ENCODE assay signal across 17 cellular contexts in genomic region chr3:190371152-190371551, GRCh38. TPM values are rescaled to one million over a fixed set of nuclear protein-coding genes. Genes with fewer than 3 reads are reported as not detected.
A peak's percentile ranks its signal among the peaks of the same experiment; 100 is the strongest.
DNase-seq lines count a peak whose midpoint lies in the region; ATAC-seq and TF ChIP-seq lines count a peak whose summit lies in the region.
"Had no signal": no experiment of that assay in that cellular context is flagged by ENCODE, and none has a peak within 500 bp of the region (broad histone marks: within the 10 kb centered on the region; RNA-seq: fewer than 3 reads in every experiment).

No MANE protein-coding gene starts in this region.

- CTCF ChIA-PET in IMR-90 (lab: Yijun Ruan, JAX) (interaction anchor here (1.5 kb wide), 1 partner anchor 48 kb away, joined by 3 read pairs; no protein-coding TSS in a partner anchor), mammary epithelial cell (lab: Charles Lee; ENCODE audit: low non-redundant PET) (no interaction called here)

- dilution Hi-C loops in IMR-90 (cut with HindIII; ENCODE audit: low sequenced_read_pairs, unreplicated experiment), result no loop called here
- dilution Hi-C loops in mammary epithelial cell (cut with HindIII; ENCODE audit: low sequenced_read_pairs), result no loop called here

- no CpG with 5 or more reads among the region's 2 CpGs for WGBS in IMR-90 (ENCODE audit: extremely low coverage in 2 of 2, insufficient read length in 1 of 2), 2 experiments
- 41% methylated on average over 2 of the region's 2 CpGs for WGBS in mammary epithelial cell (ENCODE audit: low coverage, missing lambda C conversion rate)

- H3K4me3 Mint-ChIP-seq in naive thymus-derived CD8-positive, alpha-beta T cell, result no peak overlapping the region
- H3K4me3 Mint-ChIP-seq: CD4-positive, alpha-beta memory T cell had no signal

- ATAC-seq in IMR-90 (ENCODE audit: low read depth) (no peak), esophagus mucosa (peak; percentile 59), HG02884 (IDR thresholded peaks at IDR 0.05; ENCODE audit: unreplicated experiment) (no peak), HG03135 (IDR thresholded peaks at IDR 0.05; ENCODE audit: unreplicated experiment) (no peak)
- no peak for ATAC-seq in naive thymus-derived CD8-positive, alpha-beta T cell
- ATAC-seq: A549, HCT116 had no signal

- H3K4ac ChIP-seq in IMR-90 (ENCODE audit: low read depth, low read length), result no peak overlapping the region

- in situ Hi-C loops in IMR-90 (cut with MboI; ENCODE audit: low sequenced_read_pairs) (no loop called here), mammary epithelial cell (cut with MboI; ENCODE audit: low sequenced_read_pairs in 2 of 2) (no loop called here)

- H3K4me1 Mint-ChIP-seq in naive thymus-derived CD8-positive, alpha-beta T cell, result no peaks in the 10 kb centered on the region
- H3K4me1 Mint-ChIP-seq: CD4-positive, alpha-beta memory T cell had no signal

- no peaks in the 10 kb centered on the region for H3K36me3 Mint-ChIP-seq in naive thymus-derived CD8-positive, alpha-beta T cell
- H3K36me3 Mint-ChIP-seq: CD4-positive, alpha-beta memory T cell had no signal

- H2AK5ac ChIP-seq in IMR-90 (ENCODE audit: low read depth, low read length), result no peak overlapping the region

- no peak overlapping the region for H4K8ac ChIP-seq in IMR-90 (ENCODE audit: low read depth in 2 of 2, low read length in 2 of 2)

- no peak overlapping the region for H4K5ac ChIP-seq in IMR-90 (ENCODE audit: low read depth, low read length)

- H3K79me2 ChIP-seq in mammary epithelial cell (ENCODE audit: insufficient read depth, low read length), result no peaks in the 10 kb centered on the region

- peak; percentile 37 for DNase-seq in IMR-90
- peak; percentile 68 for DNase-seq in mammary epithelial cell
- no peak for DNase-seq in stimulated activated naive CD4-positive, alpha-beta T cell (lab: John Stamatoyannopoulos, UW)
- no peak for DNase-seq in naive thymus-derived CD8-positive, alpha-beta T cell
- DNase-seq: BE2C; CD4-positive, alpha-beta memory T cell; DMS153; DMS79 treated with DMSO at 0.1 percent for 48 hours; EL; GDM1 had no signal

- H3K9ac ChIP-seq in IMR-90 (ENCODE audit: low read depth, low read length) (no peak overlapping the region), mammary epithelial cell (ENCODE audit: insufficient read depth, low read length) (no peak overlapping the region)

- no peaks in the 10 kb centered on the region for H3K9me3 Mint-ChIP-seq in naive thymus-derived CD8-positive, alpha-beta T cell
- H3K9me3 Mint-ChIP-seq: CD4-positive, alpha-beta memory T cell had no signal

- no peak overlapping the region for H2BK15ac ChIP-seq in IMR-90 (ENCODE audit: low read depth, low read length)

- TF ChIP-seq POLR2A in IMR-90 (IDR thresholded peaks at IDR 0.05; ENCODE audit: low read depth, low read length), result no peak

- no peak overlapping the region for H2AFZ ChIP-seq in IMR-90 (replicated peaks; ENCODE audit: low read length, poor library complexity)
- no peak overlapping the region for H2AFZ ChIP-seq in mammary epithelial cell (ENCODE audit: low read depth, low read length)

- intact Hi-C loops in IMR-90 (cut with micrococcal nuclease), result no loop called here
- intact Hi-C loops in mammary epithelial cell (cut with micrococcal nuclease), result no loop called here

- peaks cover 0 to 7% (median 3%) of the 10 kb centered on the region in 5 donors for H3K27me3 Mint-ChIP-seq in naive thymus-derived CD8-positive, alpha-beta T cell

- H3K4me3 ChIP-seq in IMR-90 (ENCODE audit: insufficient read depth, low read depth, low read length), result no peak overlapping the region
- H3K4me3 ChIP-seq in mammary epithelial cell (replicated peaks in 1 of 3; ENCODE audit: insufficient read depth in 1 of 3, low read depth in 2 of 3, low read length in 3 of 3), result no peak overlapping the region
- H3K4me3 ChIP-seq: A549 had no signal

- H3K36me3 ChIP-seq in IMR-90 (ENCODE audit: control insufficient read depth, insufficient read depth, low read length) (no peaks in the 10 kb centered on the region), mammary epithelial cell (ENCODE audit: insufficient read depth, low read length) (no peaks in the 10 kb centered on the region)
- H3K36me3 ChIP-seq: BE2C had no signal

- H3K9me3 ChIP-seq in IMR-90 (ENCODE audit: control insufficient read depth, insufficient read depth, low read length) (no peaks in the 10 kb centered on the region), mammary epithelial cell (replicated peaks; ENCODE audit: insufficient read depth, low read length) (no peaks in the 10 kb centered on the region)
- H3K9me3 ChIP-seq: A549, BE2C had no signal

- H3K27ac Mint-ChIP-seq in naive thymus-derived CD8-positive, alpha-beta T cell, result no peak overlapping the region
- H3K27ac Mint-ChIP-seq: CD4-positive, alpha-beta memory T cell had no signal

- H3K23ac ChIP-seq in IMR-90 (ENCODE audit: low read depth, low read length), result no peak overlapping the region

- TF ChIP-seq CTCF in IMR-90 (conservative IDR thresholded peaks at IDR 0.05; ENCODE audit: low read depth, low read length), result no peak
- TF ChIP-seq CTCF in mammary epithelial cell (conservative IDR thresholded peaks at IDR 0.05 in 1 of 2, IDR thresholded peaks at IDR 0.05 in 1 of 2; ENCODE audit: extremely low read depth in 1 of 2, insufficient read depth in 1 of 2, low read depth in 1 of 2, low read length in 2 of 2), result no peak

- no peak overlapping the region for H3K56ac ChIP-seq in IMR-90 (ENCODE audit: extremely low read depth, insufficient read depth, low read length)

- no TSS peak for BruUV-seq in IMR-90 (replicated peaks; lab: Mats Ljungman, UMichigan)
- no TSS peak for BruUV-seq in mammary epithelial cell (replicated peaks; lab: Mats Ljungman, UMichigan)

- H3K4me2 ChIP-seq in IMR-90 (ENCODE audit: low read depth, low read length) (no peak overlapping the region), mammary epithelial cell (ENCODE audit: insufficient read depth, low read depth, low read length) (no peak overlapping the region)
- H3K4me2 ChIP-seq: A549 had no signal

- H3K79me1 ChIP-seq in IMR-90 (ENCODE audit: low read depth in 1 of 2, low read length in 2 of 2), result no peaks in the 10 kb centered on the region

- H2BK120ac ChIP-seq in IMR-90 (ENCODE audit: low read depth, low read length), result no peak overlapping the region

- H3K18ac ChIP-seq in IMR-90 (ENCODE audit: low read depth, low read length), result no peak overlapping the region

- H2BK5ac ChIP-seq in IMR-90 (ENCODE audit: low read depth, low read length, poor library complexity, severe bottlenecking), result no peak overlapping the region

- H4K20me1 ChIP-seq in IMR-90 (ENCODE audit: insufficient read depth, low read length), result no peaks in the 10 kb centered on the region
- no peaks in the 10 kb centered on the region for H4K20me1 ChIP-seq in mammary epithelial cell (ENCODE audit: insufficient read depth, low read length)

- TF ChIP-seq RAD21 in IMR-90 (IDR thresholded peaks at IDR 0.05; ENCODE audit: low read length), result no peak

- H3K4me1 ChIP-seq in IMR-90 (ENCODE audit: control insufficient read depth, insufficient read depth, low read length), result peaks cover 2% of the 10 kb centered on the region; the same call in 1 of the 2 replicates
- peaks cover 69% of the 10 kb centered on the region for H3K4me1 ChIP-seq in mammary epithelial cell (ENCODE audit: insufficient read depth, low read length)
- H3K4me1 ChIP-seq: BE2C had no signal

- no peak overlapping the region for H3K27ac ChIP-seq in IMR-90 (ENCODE audit: insufficient read depth, low read length)
- peak overlapping the region; percentile 64 for H3K27ac ChIP-seq in mammary epithelial cell (ENCODE audit: insufficient read depth, low read depth, low read length)
- H3K27ac ChIP-seq: C4-2B had no signal

- no peak overlapping the region for H2AK9ac ChIP-seq in IMR-90 (replicated peaks; ENCODE audit: low read depth, low read length, poor library complexity)

- no peak overlapping the region for H3K14ac ChIP-seq in IMR-90 (replicated peaks; ENCODE audit: low read depth, low read length)

- no peak overlapping the region for H4K91ac ChIP-seq in IMR-90 (ENCODE audit: insufficient read depth, low read depth, low read length)

- H3K9me1 ChIP-seq in IMR-90 (ENCODE audit: insufficient read depth, low read length), result no peaks in the 10 kb centered on the region

- H3K27me3 ChIP-seq in IMR-90 (ENCODE audit: control insufficient read depth, insufficient read depth, low read length) (no peaks in the 10 kb centered on the region), mammary epithelial cell (ENCODE audit: insufficient read depth, low read length) (no peaks in the 10 kb centered on the region)
- H3K27me3 ChIP-seq: BE2C had no signal

- no peak overlapping the region for H2BK20ac ChIP-seq in IMR-90 (ENCODE audit: low read depth, low read length)

- POLR2A ChIA-PET in IMR-90 (lab: Charles Lee; ENCODE audit: unreplicated experiment), result no interaction called here
- POLR2A ChIA-PET in naive thymus-derived CD8-positive, alpha-beta T cell (lab: Charles Lee), result no interaction called here

TF ChIP-seq in IMR-90, 13 proteins besides CTCF, POLR2A, EP300 and RAD21:
- TF ChIP-seq RFX5 (IDR thresholded peaks at IDR 0.05; ENCODE audit: low read depth, low read length), result no peak
- TF ChIP-seq MAFK (IDR thresholded peaks at IDR 0.05; ENCODE audit: low read depth, low read length), result peak; percentile 34; the same call in 1 of the 2 replicates

RNA-seq across cellular contexts. Expression of gene CLDN16, which starts 16.8 kb away (rescaled TPM):
- total RNA-seq in IMR-90 (2012; rRNA removed) (under 0.01 TPM in 2 replicates), mammary epithelial cell (1 to 10 TPM in 1 of 2 donors, under 1 TPM in 1; 0.33 to 1.3 TPM), esophagus mucosa (0.76 TPM)
- polyA plus RNA-seq in IMR-90 (2012; rRNA removed) (0.09 and 0.22 TPM in 2 replicates), mammary epithelial cell (0.08 TPM)
- polyA plus RNA-seq in IMR-90 (2012; cell fraction: cytosol; rRNA removed), result 0.13 TPM in 1 of 2 replicates, not detected in the other
- 0.02 and 0.07 TPM in 2 replicates for polyA plus RNA-seq in IMR-90 (2012; cell fraction: nucleus; rRNA removed; ENCODE audit: low replicate concordance)
- not detected for polyA minus RNA-seq in mammary epithelial cell
- total RNA-seq in naive thymus-derived CD8-positive, alpha-beta T cell, result not detected
- not detected for polyA plus RNA-seq in naive thymus-derived CD8-positive, alpha-beta T cell
- total RNA-seq: CD4-positive, alpha-beta memory T cell; HT1080 had no signal
- polyA plus RNA-seq: CD4-positive, alpha-beta memory T cell had no signal

RNA-seq across cellular contexts. Expression of gene CLDN1, which starts 48.9 kb away (rescaled TPM):
- 4.7 and 7.2 TPM in 2 replicates for total RNA-seq in IMR-90 (2012; rRNA removed)
- 6.3 and 7.3 TPM in 2 replicates for polyA plus RNA-seq in IMR-90 (2012; rRNA removed)
- polyA plus RNA-seq in IMR-90 (2012; cell fraction: cytosol; rRNA removed), result 3.2 and 5.2 TPM in 2 replicates
- polyA plus RNA-seq in IMR-90 (2012; cell fraction: nucleus; rRNA removed; ENCODE audit: low replicate concordance), result 2.0 and 8.6 TPM in 2 replicates
- 10 to 100 TPM; 12.3 to 78.7 TPM for total RNA-seq in mammary epithelial cell
- polyA plus RNA-seq in mammary epithelial cell, result 8.6 TPM
- polyA minus RNA-seq in mammary epithelial cell, result 33.0 TPM
- 40.3 TPM for total RNA-seq in esophagus mucosa
- total RNA-seq in naive thymus-derived CD8-positive, alpha-beta T cell, result not detected
- polyA plus RNA-seq in naive thymus-derived CD8-positive, alpha-beta T cell, result not detected
- total RNA-seq: CD4-positive, alpha-beta memory T cell had no signal
- polyA plus RNA-seq: CD4-positive, alpha-beta memory T cell had no signal

Comparison
In these comparisons a context has a peak if more than half of its experiments do, and no peak if none do; other contexts are left out.
1. DNase-seq: peak in IMR-90 (single experiment) and mammary epithelial cell (single experiment); none in stimulated activated naive CD4-positive, alpha-beta T cell (0 of 6) and naive thymus-derived CD8-positive, alpha-beta T cell (0 of 10).